29 cellular contexts compared by ENCODE assay signal in the genomic region with DNA sequence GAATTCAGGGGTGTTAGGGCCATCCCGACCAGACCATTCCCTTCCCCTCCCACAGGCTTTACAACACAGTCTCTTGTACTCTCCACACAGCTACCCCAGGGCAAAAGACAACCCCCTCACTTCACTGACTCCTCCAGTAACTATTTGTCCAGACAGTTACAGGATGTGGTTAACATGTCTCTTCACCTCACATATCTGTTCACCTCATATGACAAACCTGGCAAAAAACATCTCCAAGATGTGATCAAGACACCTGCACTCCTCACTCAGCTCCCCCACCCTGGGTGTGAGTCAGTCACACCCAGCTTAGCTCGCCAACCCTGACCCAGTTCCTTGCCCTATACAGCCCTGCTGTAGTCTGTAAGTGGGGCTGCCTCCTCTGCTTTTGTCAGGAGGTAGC.
DNase-seq lines count a peak whose midpoint lies in the region; ATAC-seq, FAIRE-seq and TF ChIP-seq lines count a peak whose summit lies in the region.
"Had no signal": no experiment of that assay in that cellular context is flagged by ENCODE, and none has a peak within 500 bp of the region (broad histone marks: within the 10 kb centered on the region; RNA-seq: fewer than 3 reads in every experiment).

No MANE protein-coding gene starts in this region.

- TF ChIP-seq CTCF in RWPE2 (IDR thresholded peaks at IDR 0.05; ENCODE audit: poor library complexity, severe bottlenecking): no peak
- no peak for TF ChIP-seq CTCF in keratinocyte (optimal IDR thresholded peaks at IDR 0.05 in 1 of 3, IDR thresholded peaks at IDR 0.05 in 1 of 3, conservative IDR thresholded peaks at IDR 0.05 in 1 of 3; ENCODE audit: extremely low read depth in 1 of 3, insufficient read depth in 2 of 3, low read length in 3 of 3)
- TF ChIP-seq CTCF in endothelial cell (IDR thresholded peaks at IDR 0.05; ENCODE audit: unreplicated experiment): no peak

- H3K27me3 Mint-ChIP-seq in endothelial cell (ENCODE audit: unreplicated experiment): no peaks in the 10 kb centered on the region

- H3K9me3 Mint-ChIP-seq in endothelial cell (ENCODE audit: unreplicated experiment): no peaks in the 10 kb centered on the region

- no peaks in the 10 kb centered on the region for H3K79me2 ChIP-seq in keratinocyte (ENCODE audit: control insufficient read depth, insufficient read depth, low read length)

- H3K4me1 ChIP-seq in RWPE2 (ENCODE audit: insufficient read depth, poor library complexity, severe bottlenecking) (peaks cover 27% of the 10 kb centered on the region), keratinocyte (ENCODE audit: control insufficient read depth, extremely low read depth, insufficient read depth, low read length) (peaks cover 27% of the 10 kb centered on the region)
- H3K4me1 ChIP-seq: A549, gastrocnemius medialis, suprapubic skin, upper lobe of left lung had no signal

- H3K36me3 ChIP-seq in RWPE2 (ENCODE audit: low read depth): no peaks in the 10 kb centered on the region
- H3K36me3 ChIP-seq in keratinocyte (ENCODE audit: control insufficient read depth in 2 of 2, extremely low read depth in 1 of 2, insufficient read depth in 2 of 2, low read length in 2 of 2): no peaks in the 10 kb centered on the region
- H3K36me3 ChIP-seq: gastrocnemius medialis, ovary, suprapubic skin, upper lobe of left lung had no signal

- ATAC-seq in RWPE2 (ENCODE audit: low read depth): peak; percentile 90
- ATAC-seq: A549, gastrocnemius medialis had no signal

- peak overlapping the region; percentile 69 for H3K4me2 ChIP-seq in keratinocyte (ENCODE audit: control insufficient read depth, extremely low read depth, insufficient read depth, low read depth, low read length)
- H3K4me2 ChIP-seq: A549 had no signal

- dilution Hi-C loops in keratinocyte (cut with MboI; ENCODE audit: extremely low pct_ligation_motif_present, low sequenced_read_pairs): no loop called here

- H3K4me3 Mint-ChIP-seq in endothelial cell (ENCODE audit: unreplicated experiment): no peak overlapping the region
- H3K4me3 Mint-ChIP-seq: endodermal cell; neural crest cell; T-helper 1 cell treated with Interleukin-12 subunit alpha and Interleukin-12 subunit beta and Interleukin-4 antibody, amounts not matched to agents 30 μg/mL and 1 μg/mL, for 36 hours had no signal

- H3K9me1 ChIP-seq in keratinocyte (ENCODE audit: control insufficient read depth, extremely low read depth, insufficient read depth, low read length): no peaks in the 10 kb centered on the region

- H3K27me3 ChIP-seq in RWPE2 (ENCODE audit: insufficient read depth, poor library complexity, severe bottlenecking): no peaks in the 10 kb centered on the region
- H3K27me3 ChIP-seq in keratinocyte (ENCODE audit: control insufficient read depth, extremely low read depth, insufficient read depth, low read length): no peaks in the 10 kb centered on the region
- H3K27me3 ChIP-seq: gastrocnemius medialis, ovary, suprapubic skin, upper lobe of left lung had no signal

- H3K4me3 ChIP-seq in RWPE2 (ENCODE audit: severe bottlenecking) (no peak overlapping the region), keratinocyte (ENCODE audit: control insufficient read depth in 2 of 3, extremely low read depth in 1 of 3, insufficient read depth in 2 of 3, low read depth in 1 of 3, low read length in 3 of 3) (peak overlapping the region in 1 of 3 experiments; percentile 31)
- H3K4me3 ChIP-seq: A549, gastrocnemius medialis, ovary, SK-N-MC, suprapubic skin, upper lobe of left lung had no signal

- H3K36me3 Mint-ChIP-seq in endothelial cell (ENCODE audit: low read depth, unreplicated experiment): no peaks in the 10 kb centered on the region

- no peaks in the 10 kb centered on the region for H3K4me1 Mint-ChIP-seq in endothelial cell (ENCODE audit: unreplicated experiment)
- H3K4me1 Mint-ChIP-seq: endodermal cell, neural crest cell had no signal

- peak; percentile 60 for DNase-seq in A172 (ENCODE audit: low spot score)
- no peak for DNase-seq in HTR-8/SVneo (ENCODE audit: insufficient read length, low spot score)
- DNase-seq in RWPE2 (ENCODE audit: low spot score): peak; percentile 45
- DNase-seq in keratinocyte (ENCODE audit: low read depth, low spot score): peak; percentile 68
- no peak for DNase-seq in stimulated activated CD8-positive, alpha-beta memory T cell treated with anti-CD3 and anti-CD28 coated beads, Interleukin-4, amount 100 ng/mL, for 48 hours
- DNase-seq in endothelial cell (ENCODE audit: low spot score): no peak
- DNase-seq in stimulated activated CD4-positive, alpha-beta T cell treated with anti-CD3 and anti-CD28 coated beads, Interleukin-1b, Interleukin-23, amount 100 ng/mL, for 48 hours: no peak
- DNase-seq in NCI-H1417 (lab: John Stamatoyannopoulos, UW): no peak
- DNase-seq: activated CD4-positive, CD25-positive, alpha-beta regulatory T cell; activated T-cell treated with anti-CD3 and anti-CD28 coated beads, Interleukin-2, amount 50 U/mL, for 48 hours; central memory CD4-positive, alpha-beta T cell; dermis blood vessel endothelial cell; DMS79; endodermal cell; gastrocnemius medialis; HCEC 1CT; KG1; NCI-H1417 treated with DMSO at 0.1 percent for 48 hours; NCI-H2081; NCI-H345; ovary; stimulated activated CD4-positive, alpha-beta T cell treated with anti-CD3 and anti-CD28 coated beads, Interleukin-15, amount 100 ng/mL, for 24 hours; stimulated activated naive CD4-positive, alpha-beta T cell treated with Interleukin-2 at 50 U/mL for 16 hours; upper lobe of left lung had no signal

- H3K9ac ChIP-seq in keratinocyte (ENCODE audit: control insufficient read depth, extremely low read depth, insufficient read depth, low read length): no peak overlapping the region

- no peak overlapping the region for H2AFZ ChIP-seq in keratinocyte (ENCODE audit: control insufficient read depth, low read length)

- no peak overlapping the region for H3K27ac Mint-ChIP-seq in endothelial cell (ENCODE audit: unreplicated experiment)
- H3K27ac Mint-ChIP-seq: endodermal cell; T-helper 1 cell treated with Interleukin-12 subunit alpha and Interleukin-12 subunit beta and Interleukin-4 antibody, amounts not matched to agents 30 μg/mL and 1 μg/mL, for 36 hours had no signal

- H3K9me3 ChIP-seq in RWPE2 (ENCODE audit: severe bottlenecking) (no peaks in the 10 kb centered on the region), keratinocyte (ENCODE audit: control insufficient read depth, low read depth, low read length) (no peaks in the 10 kb centered on the region)
- H3K9me3 ChIP-seq: gastrocnemius medialis, ovary, suprapubic skin, upper lobe of left lung had no signal

- H4K20me1 ChIP-seq in keratinocyte (ENCODE audit: control insufficient read depth, extremely low read depth, insufficient read depth, low read length): no peaks in the 10 kb centered on the region

- H3K27ac ChIP-seq in RWPE2 (ENCODE audit: poor library complexity, severe bottlenecking) (no peak overlapping the region), keratinocyte (ENCODE audit: control insufficient read depth, insufficient read depth, low read length) (peak overlapping the region; percentile 27)
- H3K27ac ChIP-seq: A549, gastrocnemius medialis, ovary, SK-N-MC, suprapubic skin, upper lobe of left lung had no signal

- FAIRE-seq in HTR-8/SVneo (lab: Jason Lieb, UNC) (peak; percentile 40), keratinocyte (lab: Jason Lieb, UNC) (peak; percentile 96)
- FAIRE-seq: A549 had no signal

Comparison
In these comparisons a context has a peak if more than half of its experiments do, and no peak if none do; other contexts are left out.
1. DNase-seq: peak in A172 (single experiment), RWPE2 (single experiment) and keratinocyte (single experiment); none in HTR-8/SVneo (single experiment), stimulated activated CD8-positive, alpha-beta memory T cell treated with anti-CD3 and anti-CD28 coated beads, Interleukin-4, amount 100 ng/mL, for 48 hours (single experiment), endothelial cell (single experiment), stimulated activated CD4-positive, alpha-beta T cell treated with anti-CD3 and anti-CD28 coated beads, Interleukin-1b, Interleukin-23, amount 100 ng/mL, for 48 hours (single experiment) and NCI-H1417 (0 of 3).